In genomic region chr11:131884461-131885073, GRCh38 we compare ENCODE assay signal across 14 cellular contexts.
DNase-seq lines count a peak whose midpoint lies in the region; ATAC-seq lines count a peak whose summit lies in the region.
"Had no signal": no experiment of that assay in that cellular context is flagged by ENCODE, and none has a peak within 500 bp of the region (broad histone marks: within the 10 kb centered on the region; RNA-seq: fewer than 3 reads in every experiment).

No MANE protein-coding gene starts in this region.

- no peak overlapping the region for H3K4me3 Mint-ChIP-seq in stimulated activated naive CD8-positive, alpha-beta T cell treated with anti-CD3 and anti-CD28 coated beads, Interleukin-15, amount 100 ng/mL, for 72 hours

- ATAC-seq in HG02970 (IDR thresholded peaks at IDR 0.05; ENCODE audit: low FRiP score, unreplicated experiment) (peak; percentile 76), GM21717 (IDR thresholded peaks at IDR 0.05; ENCODE audit: unreplicated experiment) (no peak), HG03039 (IDR thresholded peaks at IDR 0.05; ENCODE audit: unreplicated experiment) (no peak)
- no peak for ATAC-seq in stimulated activated naive CD8-positive, alpha-beta T cell treated with anti-CD3 and anti-CD28 coated beads, Interleukin-15, amount 100 ng/mL, for 72 hours
- ATAC-seq: HCT116 had no signal

- H3K4me1 Mint-ChIP-seq in stimulated activated naive CD8-positive, alpha-beta T cell treated with anti-CD3 and anti-CD28 coated beads, Interleukin-15, amount 100 ng/mL, for 72 hours = no peaks in the 10 kb centered on the region

- DNase-seq in NCI-H748 (lab: John Stamatoyannopoulos, UW; ENCODE audit: unreplicated experiment) (peak; percentile 30), NCI-H748 treated with DMSO at 0.1 percent for 48 hours (lab: John Stamatoyannopoulos, UW) (no peak), NCI-H510A (lab: John Stamatoyannopoulos, UW) (peak; percentile 47), NCI-H526 treated with DMSO at 0.1 percent for 48 hours (lab: John Stamatoyannopoulos, UW) (no peak)
- no peak for DNase-seq in stimulated activated naive CD8-positive, alpha-beta T cell treated with anti-CD3 and anti-CD28 coated beads, Interleukin-15, amount 100 ng/mL, for 72 hours
- DNase-seq: 8988T; central memory CD4-positive, alpha-beta T cell; NCI-H146; retina; T-helper 1 cell had no signal

- H3K27me3 Mint-ChIP-seq in stimulated activated naive CD8-positive, alpha-beta T cell treated with anti-CD3 and anti-CD28 coated beads, Interleukin-15, amount 100 ng/mL, for 72 hours = no peaks in the 10 kb centered on the region

- peaks cover 0 to 20% of the 10 kb centered on the region in 2 donors for H3K9me3 Mint-ChIP-seq in stimulated activated naive CD8-positive, alpha-beta T cell treated with anti-CD3 and anti-CD28 coated beads, Interleukin-15, amount 100 ng/mL, for 72 hours

- H3K27ac Mint-ChIP-seq in stimulated activated naive CD8-positive, alpha-beta T cell treated with anti-CD3 and anti-CD28 coated beads, Interleukin-15, amount 100 ng/mL, for 72 hours = no peak overlapping the region

Comparison
In these comparisons a context has a peak if more than half of its experiments do, and no peak if none do; other contexts are left out.
1. DNase-seq: peak in NCI-H748 (single experiment) and NCI-H510A (single experiment); none in NCI-H748 treated with DMSO at 0.1 percent for 48 hours (single experiment), NCI-H526 treated with DMSO at 0.1 percent for 48 hours (single experiment) and stimulated activated naive CD8-positive, alpha-beta T cell treated with anti-CD3 and anti-CD28 coated beads, Interleukin-15, amount 100 ng/mL, for 72 hours (0 of 2).